Comparison of ENCODE assay signal across 21 cellular contexts in the genomic region with DNA sequence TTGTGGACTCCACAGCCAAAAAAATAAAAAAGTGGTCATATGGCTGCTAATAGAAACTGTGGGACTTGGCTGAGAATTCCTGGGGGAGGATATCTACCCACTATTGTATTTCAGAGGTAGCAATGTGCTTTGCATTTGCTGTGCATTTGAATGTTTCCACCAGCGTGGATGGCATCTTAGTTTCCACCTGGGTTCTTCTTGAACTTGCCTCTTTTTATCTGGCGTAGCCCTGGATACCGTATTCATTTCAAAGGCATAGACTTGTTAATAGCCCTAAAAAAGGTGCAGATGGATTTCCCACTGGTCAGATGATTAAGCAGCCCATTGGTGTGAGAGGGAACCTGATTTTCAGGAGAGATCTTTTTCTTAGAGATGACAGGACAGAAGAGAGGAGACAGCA. TPM values are rescaled to one million over a fixed set of nuclear protein-coding genes. Genes with fewer than 3 reads are reported as not detected.
"Had no signal": no experiment of that assay in that cellular context is flagged by ENCODE, and none has a peak within 500 bp of the region (broad histone marks: within the 10 kb centered on the region; RNA-seq: fewer than 3 reads in every experiment).

No MANE protein-coding gene starts in this region.

- H3K36me3 ChIP-seq: heart left ventricle, left ventricle myocardium inferior, tibial artery had no signal

- DNase-seq: activated CD4-positive, alpha-beta T cell treated with anti-CD3 and anti-CD28 coated beads, Interleukin-2, amount 10 ng/mL, durations not matched to agents 7 days and 5 days; activated CD8-positive, alpha-beta memory T cell treated with anti-CD3 and anti-CD28 coated beads for 24 hours; activated naive CD8-positive, alpha-beta T cell treated with anti-CD3 and anti-CD28 coated beads, Interleukin-2, amount 10 ng/mL, durations not matched to agents 7 days and 5 days; effector memory CD4-positive, alpha-beta T cell; heart left ventricle; kidney; left ventricle myocardium inferior; stimulated activated CD4-positive, alpha-beta T cell treated with anti-CD3 and anti-CD28 coated beads, Interleukin-15, amount 100 ng/mL, for 24 hours; stimulated activated CD4-positive, alpha-beta T cell treated with anti-CD3 and anti-CD28 coated beads, Interleukin-4, amount 100 ng/mL, for 1 hour; stimulated activated naive CD4-positive, alpha-beta T cell; tibial artery had no signal

- H3K27ac ChIP-seq: epithelial cell of prostate, heart left ventricle, left ventricle myocardium inferior, tibial artery had no signal

- H3K4me1 ChIP-seq: heart left ventricle, left ventricle myocardium inferior, tibial artery had no signal

- H3K9me3 ChIP-seq: heart left ventricle, left ventricle myocardium inferior, tibial artery had no signal

- ATAC-seq: heart left ventricle; natural killer cell treated with Interleukin-12 subunit alpha and Interleukin-12 subunit beta and Interleukin-15 and Interleukin-18, amount 100 ng/mL, for 72 hours; sciatic nerve had no signal

RNA-seq across cellular contexts. Expression of a gene that starts 1.9 kb away (rescaled TPM):
- total RNA-seq: activated CD4-positive, alpha-beta T cell treated with anti-CD3 and anti-CD28 coated beads, Interleukin-2, amount 10 ng/mL, durations not matched to agents 7 days and 5 days; activated naive CD8-positive, alpha-beta T cell treated with anti-CD3 and anti-CD28 coated beads, Interleukin-2, amount 10 ng/mL, durations not matched to agents 7 days and 5 days; cerebellum; fibroblast of lung; frontal cortex; heart left ventricle; kidney; left ventricle myocardium inferior; mucosa of gallbladder; natural killer cell treated with Interleukin-12 subunit alpha and Interleukin-12 subunit beta and Interleukin-15 and Interleukin-18, amount 100 ng/mL, for 72 hours; omental fat pad; pulmonary artery endothelial cell; sciatic nerve; subcutaneous adipose tissue had no signal
- polyA plus RNA-seq: fibroblast of lung, heart left ventricle had no signal

RNA-seq across cellular contexts. Expression of a gene that starts 7.4 kb away (rescaled TPM):
- total RNA-seq: activated CD4-positive, alpha-beta T cell treated with anti-CD3 and anti-CD28 coated beads, Interleukin-2, amount 10 ng/mL, durations not matched to agents 7 days and 5 days; activated naive CD8-positive, alpha-beta T cell treated with anti-CD3 and anti-CD28 coated beads, Interleukin-2, amount 10 ng/mL, durations not matched to agents 7 days and 5 days; fibroblast of lung; kidney; left ventricle myocardium inferior; mucosa of gallbladder; natural killer cell treated with Interleukin-12 subunit alpha and Interleukin-12 subunit beta and Interleukin-15 and Interleukin-18, amount 100 ng/mL, for 72 hours; pulmonary artery endothelial cell; sciatic nerve; subcutaneous adipose tissue had no signal
- polyA plus RNA-seq: fibroblast of lung, heart left ventricle had no signal
